ENCODE assay signal across 10 cellular contexts in the genomic region with DNA sequence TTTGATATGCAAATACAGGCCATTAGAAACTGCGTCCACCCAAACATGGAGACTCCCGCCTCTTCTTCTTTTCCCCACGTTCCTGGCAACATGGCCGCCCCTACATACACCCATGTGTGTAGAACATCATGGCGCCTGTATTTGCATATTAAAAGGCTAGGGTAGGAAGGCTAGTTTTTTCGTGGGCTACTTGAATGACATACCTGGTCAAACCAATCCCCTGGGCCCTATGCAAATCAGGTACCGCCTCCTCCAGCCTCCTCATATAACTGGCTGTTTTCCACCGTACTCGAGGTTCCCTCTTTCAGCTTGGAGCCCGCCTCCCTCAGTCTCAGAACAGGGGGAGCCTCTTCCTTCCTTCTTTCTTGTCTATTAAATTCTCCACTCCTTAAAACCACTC. TPM values are rescaled to one million over a fixed set of nuclear protein-coding genes. Genes with fewer than 3 reads are reported as not detected.
A peak's percentile ranks its signal among the peaks of the same experiment; 100 is the strongest.
DNase-seq lines count a peak whose midpoint lies in the region; ATAC-seq, FAIRE-seq and TF ChIP-seq lines count a peak whose summit lies in the region.
"Had no signal": no experiment of that assay in that cellular context is flagged by ENCODE, and none has a peak within 500 bp of the region (broad histone marks: within the 10 kb centered on the region; RNA-seq: fewer than 3 reads in every experiment).

No MANE protein-coding gene starts in this region.

- no peak overlapping the region for H3K27ac ChIP-seq in endodermal cell (ENCODE audit: low read depth, low read length)

- H3K27ac Mint-ChIP-seq in endodermal cell = no peak overlapping the region
- H3K27ac Mint-ChIP-seq: activated naive CD8-positive, alpha-beta T cell had no signal

- peaks cover 4% of the 10 kb centered on the region for H3K9me3 Mint-ChIP-seq in endodermal cell

- no peak overlapping the region for H3K4me3 ChIP-seq in endodermal cell (ENCODE audit: low read length)

- peaks cover under 1% of the 10 kb centered on the region for H3K27me3 ChIP-seq in endodermal cell (ENCODE audit: control insufficient read depth, insufficient read depth, low read length, poor library complexity, severe bottlenecking)

- ATAC-seq in HG03521 (IDR thresholded peaks at IDR 0.05; ENCODE audit: unreplicated experiment) (no peak), HG02642 (IDR thresholded peaks at IDR 0.05; ENCODE audit: poor library complexity, unreplicated experiment) (no peak)

- no peak overlapping the region for H3K4me3 Mint-ChIP-seq in endodermal cell
- H3K4me3 Mint-ChIP-seq: activated naive CD8-positive, alpha-beta T cell had no signal

- H3K4me1 ChIP-seq in endodermal cell (ENCODE audit: control insufficient read depth, insufficient read depth, low read length) = no peaks in the 10 kb centered on the region

- WGBS in endodermal cell (ENCODE audit: insufficient coverage in 1 of 2, insufficient read length in 1 of 2), 2 experiments = 67 to 72% methylated on average over 6 to 10 of the region's 10 CpGs

- TF ChIP-seq CTCF in endodermal cell (conservative IDR thresholded peaks at IDR 0.05) = no peak

- H3K36me3 Mint-ChIP-seq in endodermal cell (ENCODE audit: low read depth) = no peaks in the 10 kb centered on the region
- H3K36me3 Mint-ChIP-seq: activated naive CD8-positive, alpha-beta T cell had no signal

- no peak overlapping the region for H3K9ac ChIP-seq in endodermal cell (ENCODE audit: extremely low read depth, low read length, poor library complexity, severe bottlenecking)

- DNase-seq in GM18507 (ENCODE audit: extremely low spot score, insufficient read length, low read depth) (no peak), NCI-H774 (lab: John Stamatoyannopoulos, UW) (peak; percentile 51), endodermal cell (peak; percentile 79), pons (ENCODE audit: low spot score) (peak; percentile 78), NCI-H748 (lab: John Stamatoyannopoulos, UW; ENCODE audit: unreplicated experiment) (no peak)
- no peak for DNase-seq in activated CD4-positive, alpha-beta T cell treated with anti-CD3 and anti-CD28 coated beads, Interleukin-2, amount 50 U/mL, for 48 hours

- H3K9me3 ChIP-seq in endodermal cell (ENCODE audit: control insufficient read depth, low read length) = no peaks in the 10 kb centered on the region

- no peaks in the 10 kb centered on the region for H3K36me3 ChIP-seq in endodermal cell (ENCODE audit: control insufficient read depth, insufficient read depth, low read length)

- FAIRE-seq in GM18507 (lab: Jason Lieb, UNC) = peak; percentile 81

- H3K27me3 Mint-ChIP-seq in endodermal cell (ENCODE audit: insufficient read depth) = peaks cover 24% of the 10 kb centered on the region

- no peaks in the 10 kb centered on the region for H3K4me1 Mint-ChIP-seq in endodermal cell

RNA-seq across cellular contexts. Expression of gene CD300LB, which starts 0.8 kb away (rescaled TPM):
- not detected for total RNA-seq in endodermal cell
- polyA plus RNA-seq in endodermal cell (2013, experiment 1 of 2) = not detected
- not detected for polyA plus RNA-seq in endodermal cell (2013, experiment 2 of 2)
- total RNA-seq: glomerular endothelial cell had no signal

RNA-seq across cellular contexts. Expression of gene CD300C, which starts 13.8 kb away (rescaled TPM):
- not detected for total RNA-seq in endodermal cell
- polyA plus RNA-seq in endodermal cell (2013, experiment 1 of 2) = not detected
- not detected for polyA plus RNA-seq in endodermal cell (2013, experiment 2 of 2)
- total RNA-seq: glomerular endothelial cell had no signal

RNA-seq across cellular contexts. Expression of gene CD300H, which starts 35.2 kb away (rescaled TPM):
- not detected for total RNA-seq in endodermal cell
- polyA plus RNA-seq in endodermal cell (2013, experiment 1 of 2) = not detected
- not detected for polyA plus RNA-seq in endodermal cell (2013, experiment 2 of 2)
- total RNA-seq: glomerular endothelial cell had no signal

RNA-seq across cellular contexts. Expression of gene CD300LD, which starts 60.0 kb away (rescaled TPM):
- not detected for total RNA-seq in endodermal cell
- polyA plus RNA-seq in endodermal cell (2013, experiment 1 of 2) = not detected
- not detected for polyA plus RNA-seq in endodermal cell (2013, experiment 2 of 2)
- total RNA-seq: glomerular endothelial cell had no signal

Comparison
In these comparisons a context has a peak if more than half of its experiments do, and no peak if none do; other contexts are left out.
1. DNase-seq: peak in NCI-H774 (single experiment), endodermal cell (single experiment) and pons (single experiment); none in GM18507 (single experiment), NCI-H748 (single experiment) and activated CD4-positive, alpha-beta T cell treated with anti-CD3 and anti-CD28 coated beads, Interleukin-2, amount 50 U/mL, for 48 hours (0 of 2).